22 cellular contexts compared by ENCODE assay signal in the genomic region with DNA sequence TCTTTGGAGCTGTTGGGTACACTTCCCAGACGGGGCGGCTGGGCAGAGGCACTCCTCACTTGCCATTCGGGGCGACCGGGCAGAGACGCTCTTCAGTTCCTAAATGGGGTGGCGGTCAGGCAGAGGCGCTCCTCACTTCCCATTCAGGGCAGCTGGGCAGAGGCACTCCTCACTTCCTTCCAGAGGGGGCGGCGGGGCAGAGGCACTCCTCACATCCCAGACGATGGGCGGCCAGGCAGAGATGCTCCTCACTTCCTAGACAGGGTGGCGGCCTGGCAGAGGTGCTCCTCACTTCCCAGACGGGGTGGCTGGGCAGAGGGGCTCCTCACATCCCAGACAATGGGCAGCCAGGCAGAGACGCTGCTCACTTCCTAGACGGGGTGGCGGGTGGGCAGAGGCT. TPM values are rescaled to one million over a fixed set of nuclear protein-coding genes. Genes with fewer than 3 reads are reported as not detected.
"Had no signal": no experiment of that assay in that cellular context is flagged by ENCODE, and none has a peak within 500 bp of the region (broad histone marks: within the 10 kb centered on the region; RNA-seq: fewer than 3 reads in every experiment).

No MANE protein-coding gene starts in this region.

RNA-seq across cellular contexts. Expression of gene ACTBL2, which starts 35.8 kb away (rescaled TPM):
- total RNA-seq: naive thymus-derived CD4-positive, alpha-beta T cell; naive thymus-derived CD8-positive, alpha-beta T cell; natural killer cell; natural killer cell treated with Interleukin-12 subunit alpha and Interleukin-12 subunit beta and Interleukin-15 and Interleukin-18, amount 100 ng/mL, for 72 hours; neural crest cell; occipital lobe; osteoblast; osteocyte; posterior vena cava; progenitor cell of endocrine pancreas; prostate gland; psoas muscle; pulmonary artery endothelial cell; right cardiac atrium; right lobe of liver; sciatic nerve; sigmoid colon; skeletal muscle tissue had no signal
- polyA plus RNA-seq: naive thymus-derived CD4-positive, alpha-beta T cell; naive thymus-derived CD8-positive, alpha-beta T cell; neural cell; ovary; pancreas; psoas muscle; right cardiac atrium; sigmoid colon; small intestine had no signal
